14 cellular contexts compared by ENCODE assay signal in the genomic region with DNA sequence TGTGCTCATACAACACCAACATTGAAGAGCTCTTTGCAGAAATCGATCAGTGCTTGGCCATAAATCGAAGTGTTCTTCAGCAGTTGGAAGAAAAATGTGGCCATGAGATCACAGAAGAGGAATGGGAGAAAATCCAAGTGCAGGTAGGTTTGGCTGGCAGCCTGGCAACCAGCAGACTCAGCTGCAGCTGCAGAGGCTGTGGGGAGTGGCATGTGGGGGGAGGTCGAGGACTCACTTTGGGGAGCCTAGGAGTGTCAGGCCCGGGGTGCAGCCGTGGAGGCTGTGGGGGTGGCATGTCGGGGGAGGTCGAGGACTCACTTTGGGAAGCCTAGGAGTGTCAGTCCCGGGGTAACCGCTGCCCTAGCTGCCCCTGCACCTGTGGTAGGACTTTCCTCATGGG. TPM values are rescaled to one million over a fixed set of nuclear protein-coding genes. Genes with fewer than 3 reads are reported as not detected.
DNase-seq lines count a peak whose midpoint lies in the region; ATAC-seq and TF ChIP-seq lines count a peak whose summit lies in the region.
"Had no signal": no experiment of that assay in that cellular context is flagged by ENCODE, and none has a peak within 500 bp of the region (broad histone marks: within the 10 kb centered on the region; RNA-seq: fewer than 3 reads in every experiment).

No MANE protein-coding gene starts in this region.

- DNase-seq in NCI-H1092 treated with DMSO at 0.1 percent for 48 hours (lab: John Stamatoyannopoulos, UW) (peak; percentile 22), NCI-H1092 (lab: John Stamatoyannopoulos, UW) (no peak), astrocyte of the hippocampus (ENCODE audit: low read depth, low spot score) (peak; percentile 52), stomach (peak; percentile 64), OCI-LY7 (ENCODE audit: low spot score) (no peak)
- DNase-seq in activated CD8-positive, alpha-beta T cell treated with anti-CD3 and anti-CD28 coated beads, Interleukin-2, amount 10 ng/mL, durations not matched to agents 7 days and 5 days: no peak
- no peak for DNase-seq in activated CD8-positive, alpha-beta T cell treated with anti-CD3 and anti-CD28 coated beads for 36 hours
- DNase-seq: Caco-2; CD8-positive, alpha-beta memory T cell; GM23248 had no signal

- peak overlapping the region; percentile 67 for H3K27ac Mint-ChIP-seq in activated CD8-positive, alpha-beta T cell treated with anti-CD3 and anti-CD28 coated beads, Interleukin-2, amount 10 ng/mL, durations not matched to agents 7 days and 5 days
- H3K27ac Mint-ChIP-seq in activated CD8-positive, alpha-beta T cell treated with anti-CD3 and anti-CD28 coated beads for 36 hours: no peak overlapping the region

- no peaks in the 10 kb centered on the region for H4K20me1 ChIP-seq in OCI-LY7 (ENCODE audit: insufficient read depth, low read length)

- TF ChIP-seq POLR2A in stomach (IDR thresholded peaks at IDR 0.05): no peak

- no peaks in the 10 kb centered on the region for H3K79me2 ChIP-seq in OCI-LY7 (ENCODE audit: insufficient read depth, low read depth, low read length)

- H3K9me3 Mint-ChIP-seq in activated CD8-positive, alpha-beta T cell treated with anti-CD3 and anti-CD28 coated beads, Interleukin-2, amount 10 ng/mL, durations not matched to agents 7 days and 5 days (ENCODE audit: insufficient read depth): no peaks in the 10 kb centered on the region
- no peaks in the 10 kb centered on the region for H3K9me3 Mint-ChIP-seq in activated CD8-positive, alpha-beta T cell treated with anti-CD3 and anti-CD28 coated beads for 36 hours
- H3K9me3 Mint-ChIP-seq: CD8-positive, alpha-beta memory T cell had no signal

- no peak for TF ChIP-seq EP300 in stomach (IDR thresholded peaks at IDR 0.05)

- 40 to 71% (median 57%) methylated on average over 6 to 9 of the region's 9 CpGs for WGBS in stomach, 5 donors

- H3K36me3 ChIP-seq in stomach (peaks cover 21 to 70% (median 59%) of the 10 kb centered on the region in 4 donors), OCI-LY7 (ENCODE audit: insufficient read depth, low read length) (peaks cover 65% of the 10 kb centered on the region)

- H3K27me3 Mint-ChIP-seq in activated CD8-positive, alpha-beta T cell treated with anti-CD3 and anti-CD28 coated beads, Interleukin-2, amount 10 ng/mL, durations not matched to agents 7 days and 5 days (ENCODE audit: low read depth): no peaks in the 10 kb centered on the region
- H3K27me3 Mint-ChIP-seq in activated CD8-positive, alpha-beta T cell treated with anti-CD3 and anti-CD28 coated beads for 36 hours: no peaks in the 10 kb centered on the region

- H3K27ac ChIP-seq in stomach: no peak overlapping the region
- H3K27ac ChIP-seq in OCI-LY7 (ENCODE audit: low read depth, low read length, poor library complexity, severe bottlenecking): no peak overlapping the region
- H3K27ac ChIP-seq: 22Rv1, GM23248, HL-60 had no signal

- H3K9me3 ChIP-seq in stomach: no peaks in the 10 kb centered on the region
- no peaks in the 10 kb centered on the region for H3K9me3 ChIP-seq in OCI-LY7 (ENCODE audit: low read length)
- H3K9me3 ChIP-seq: Caco-2 had no signal

- no TSS peak for BruUV-seq in OCI-LY7 (replicated peaks; lab: Mats Ljungman, UMichigan)

- POLR2A ChIA-PET in activated CD8-positive, alpha-beta T cell treated with anti-CD3 and anti-CD28 coated beads, Interleukin-2, amount 10 ng/mL, durations not matched to agents 7 days and 5 days (lab: Charles Lee): interaction anchor here (0.5 kb wide), 1 partner anchor 858 kb away, joined by 3 read pairs; no protein-coding TSS in a partner anchor
- POLR2A ChIA-PET in activated CD8-positive, alpha-beta T cell treated with anti-CD3 and anti-CD28 coated beads for 36 hours (lab: Charles Lee): no interaction called here
- POLR2A ChIA-PET in OCI-LY7 (lab: Charles Lee): no interaction called here

- no peak overlapping the region for H3K4me3 Mint-ChIP-seq in activated CD8-positive, alpha-beta T cell treated with anti-CD3 and anti-CD28 coated beads, Interleukin-2, amount 10 ng/mL, durations not matched to agents 7 days and 5 days
- H3K4me3 Mint-ChIP-seq in activated CD8-positive, alpha-beta T cell treated with anti-CD3 and anti-CD28 coated beads for 36 hours: no peak overlapping the region
- H3K4me3 Mint-ChIP-seq: CD14-positive monocyte; CD8-positive, alpha-beta memory T cell had no signal

- H3K9me2 ChIP-seq in OCI-LY7 (ENCODE audit: insufficient read depth, low read length): no peaks in the 10 kb centered on the region

- peaks cover 11% of the 10 kb centered on the region for H3K4me1 Mint-ChIP-seq in activated CD8-positive, alpha-beta T cell treated with anti-CD3 and anti-CD28 coated beads, Interleukin-2, amount 10 ng/mL, durations not matched to agents 7 days and 5 days (ENCODE audit: low read depth)
- H3K4me1 Mint-ChIP-seq in activated CD8-positive, alpha-beta T cell treated with anti-CD3 and anti-CD28 coated beads for 36 hours (ENCODE audit: low read depth): no peaks in the 10 kb centered on the region
- H3K4me1 Mint-ChIP-seq: CD14-positive monocyte; CD8-positive, alpha-beta memory T cell had no signal

- no peaks in the 10 kb centered on the region for H3K27me3 ChIP-seq in stomach

- H2AFZ ChIP-seq in OCI-LY7 (ENCODE audit: low read length): no peak overlapping the region
- H2AFZ ChIP-seq: GM23248 had no signal

- no peak overlapping the region for H3K4me3 ChIP-seq in stomach
- H3K4me3 ChIP-seq in OCI-LY7 (ENCODE audit: low read depth, low read length, poor library complexity, severe bottlenecking): no peak overlapping the region
- H3K4me3 ChIP-seq: GM23248 had no signal

- H3K4me2 ChIP-seq in OCI-LY7 (ENCODE audit: low read length): no peak overlapping the region

- intact Hi-C loops in activated CD8-positive, alpha-beta T cell treated with anti-CD3 and anti-CD28 coated beads for 36 hours (cut with micrococcal nuclease): no loop called here
- intact Hi-C loops in stomach (cut with DNase I; ENCODE audit: low total_unique reads): no loop called here
- intact Hi-C loops in OCI-LY7 (cut with micrococcal nuclease; ENCODE audit: unreplicated experiment): no loop called here

- H3K4me1 ChIP-seq in stomach: no peaks in the 10 kb centered on the region
- H3K4me1 ChIP-seq in OCI-LY7 (ENCODE audit: insufficient read depth, low read length, poor library complexity, severe bottlenecking): no peaks in the 10 kb centered on the region
- H3K4me1 ChIP-seq: Caco-2 had no signal

- ATAC-seq in activated CD8-positive, alpha-beta T cell treated with anti-CD3 and anti-CD28 coated beads, Interleukin-2, amount 10 ng/mL, durations not matched to agents 7 days and 5 days: no peak
- no peak for ATAC-seq in activated CD8-positive, alpha-beta T cell treated with anti-CD3 and anti-CD28 coated beads for 36 hours
- no peak for ATAC-seq in GM21367 (IDR thresholded peaks at IDR 0.05; ENCODE audit: unreplicated experiment)

- peaks cover 17% of the 10 kb centered on the region for H3K36me3 Mint-ChIP-seq in activated CD8-positive, alpha-beta T cell treated with anti-CD3 and anti-CD28 coated beads, Interleukin-2, amount 10 ng/mL, durations not matched to agents 7 days and 5 days (ENCODE audit: low read depth)
- H3K36me3 Mint-ChIP-seq in activated CD8-positive, alpha-beta T cell treated with anti-CD3 and anti-CD28 coated beads for 36 hours (ENCODE audit: low read depth): peaks cover 19% of the 10 kb centered on the region

- TF ChIP-seq CTCF in activated CD8-positive, alpha-beta T cell treated with anti-CD3 and anti-CD28 coated beads for 36 hours (IDR thresholded peaks at IDR 0.05): no peak
- TF ChIP-seq CTCF in stomach (IDR thresholded peaks at IDR 0.05) (no peak), OCI-LY7 (conservative IDR thresholded peaks at IDR 0.05; ENCODE audit: low read length) (no peak)

- CTCF ChIA-PET in activated CD8-positive, alpha-beta T cell treated with anti-CD3 and anti-CD28 coated beads, Interleukin-2, amount 10 ng/mL, durations not matched to agents 7 days and 5 days (lab: Charles Lee): no interaction called here
- CTCF ChIA-PET in activated CD8-positive, alpha-beta T cell treated with anti-CD3 and anti-CD28 coated beads for 36 hours (lab: Charles Lee): no interaction called here
- CTCF ChIA-PET in OCI-LY7 (lab: Charles Lee; ENCODE audit: unreplicated experiment): no interaction called here

RNA-seq across cellular contexts. Expression of gene RNF32, which starts 35.1 kb away (rescaled TPM):
- 1 to 10 TPM; 1.4 to 2.2 TPM for total RNA-seq in activated CD8-positive, alpha-beta T cell treated with anti-CD3 and anti-CD28 coated beads, Interleukin-2, amount 10 ng/mL, durations not matched to agents 7 days and 5 days
- total RNA-seq in activated CD8-positive, alpha-beta T cell treated with anti-CD3 and anti-CD28 coated beads for 36 hours: under 1 TPM; 0.43 TPM
- total RNA-seq in stomach (1 to 10 TPM in 3 of 5 donors, not detected in 2; 1.2 to 4.7 (median 1.5) TPM), OCI-LY7 (2022) (3.6 and 3.9 TPM in 2 replicates)
- 1 to 10 TPM; 2.2 to 4.1 (median 2.6) TPM for polyA plus RNA-seq in stomach
- total RNA-seq in OCI-LY7 (2014; rRNA removed; shearing (Covaris generic)): 3.2 and 3.8 TPM in 2 replicates

Comparison
In these comparisons a context has a peak if more than half of its experiments do, and no peak if none do; other contexts are left out.
1. DNase-seq: peak in NCI-H1092 treated with DMSO at 0.1 percent for 48 hours (single experiment), astrocyte of the hippocampus (single experiment) and stomach (single experiment); none in NCI-H1092 (single experiment), activated CD8-positive, alpha-beta T cell treated with anti-CD3 and anti-CD28 coated beads, Interleukin-2, amount 10 ng/mL, durations not matched to agents 7 days and 5 days (single experiment), activated CD8-positive, alpha-beta T cell treated with anti-CD3 and anti-CD28 coated beads for 36 hours (single experiment) and OCI-LY7 (single experiment).